ENCODE assay signal across 16 cellular contexts in the genomic region with DNA sequence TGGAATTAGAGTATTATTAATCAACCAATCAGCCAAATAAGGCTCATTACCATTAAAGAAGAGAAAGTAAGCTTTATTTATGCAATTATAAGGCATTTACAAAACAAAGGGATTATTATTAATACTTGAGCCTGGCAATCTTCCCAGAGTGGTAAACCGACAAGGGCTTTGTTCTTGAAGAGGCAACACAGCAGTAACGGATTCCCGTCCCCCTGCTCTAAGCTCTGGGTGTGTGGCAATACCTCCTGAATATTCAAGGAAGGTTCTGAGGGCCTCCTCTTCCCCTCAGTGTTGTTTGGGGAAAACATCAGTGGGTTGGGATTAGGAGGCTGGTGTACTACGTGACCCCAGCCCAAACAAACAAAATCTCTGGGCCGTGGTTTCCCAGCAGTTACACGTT.
"Had no signal": no experiment of that assay in that cellular context is flagged by ENCODE, and none has a peak within 500 bp of the region (broad histone marks: within the 10 kb centered on the region; RNA-seq: fewer than 3 reads in every experiment).

No MANE protein-coding gene starts in this region.

- H3K4me1 Mint-ChIP-seq: stimulated activated memory B cell treated with anti-CD40 and anti-IgM and Interleukin-4, amounts not matched to agents 10 μg/mL and 1 μg/mL and 100 μg/mL, for 72 hours had no signal

- H3K36me3 Mint-ChIP-seq: natural killer cell treated with Interleukin-12 subunit alpha and Interleukin-12 subunit beta and Interleukin-15 and Interleukin-18, amount 100 ng/mL, for 72 hours; stimulated activated memory B cell treated with anti-CD40 and anti-IgM and Interleukin-4, amounts not matched to agents 10 μg/mL and 1 μg/mL and 100 μg/mL, for 72 hours had no signal

- H3K4me3 Mint-ChIP-seq: activated naive CD4-positive, alpha-beta T cell treated with anti-CD3 and anti-CD28 coated beads for 36 hours; natural killer cell treated with Interleukin-12 subunit alpha and Interleukin-12 subunit beta and Interleukin-15 and Interleukin-18, amount 100 ng/mL, for 72 hours; stimulated activated memory B cell treated with anti-CD40 and anti-IgM and Interleukin-4, amounts not matched to agents 10 μg/mL and 1 μg/mL and 100 μg/mL, for 72 hours had no signal

- H3K9me3 Mint-ChIP-seq: activated naive CD4-positive, alpha-beta T cell treated with anti-CD3 and anti-CD28 coated beads for 36 hours; activated T-helper 2 cell treated with anti-CD3 and anti-CD28 coated beads, Interferon-gamma antibody, Interleukin-2, Interleukin-4, amounts not matched to agents 10 μg/mL and 5 μg/mL and 100 μg/mL, durations not matched to agents 14 hours and 24 hours and 36 hours had no signal

- ATAC-seq: left lung; natural killer cell treated with Interleukin-12 subunit alpha and Interleukin-12 subunit beta and Interleukin-15 and Interleukin-18, amount 100 ng/mL, for 72 hours; right lobe of liver; stimulated activated memory B cell treated with anti-CD40 and anti-IgM and Interleukin-4, amounts not matched to agents 10 μg/mL and 1 μg/mL and 100 μg/mL, for 72 hours had no signal

- H3K79me2 ChIP-seq: hepatocyte had no signal

- H3K4me3 ChIP-seq: hepatocyte, left lung, prostate gland, right lobe of liver had no signal

- H3K36me3 ChIP-seq: left lung, prostate gland, right lobe of liver, WERI-Rb-1 had no signal

- H3K27me3 ChIP-seq: hepatocyte, left lung, right lobe of liver had no signal

- H3K4me1 ChIP-seq: left lung, prostate gland, right lobe of liver had no signal

- H3K27ac ChIP-seq: hepatocyte, left lung, prostate gland, right lobe of liver, WERI-Rb-1 had no signal

- H3K27me3 Mint-ChIP-seq: natural killer cell treated with Interleukin-12 subunit alpha and Interleukin-12 subunit beta and Interleukin-15 and Interleukin-18, amount 100 ng/mL, for 72 hours; stimulated activated memory B cell treated with anti-CD40 and anti-IgM and Interleukin-4, amounts not matched to agents 10 μg/mL and 1 μg/mL and 100 μg/mL, for 72 hours had no signal

- H3K4me2 ChIP-seq: hepatocyte had no signal

- DNase-seq: activated CD4-positive, alpha-beta T cell treated with anti-CD3 and anti-CD28 coated beads, Interleukin-2, amount 50 U/mL, for 48 hours; activated naive CD4-positive, alpha-beta T cell treated with anti-CD3 and anti-CD28 coated beads for 36 hours; caudate nucleus; left lung; mammary epithelial cell; right lobe of liver; stimulated activated CD4-positive, alpha-beta T cell treated with anti-CD3 and anti-CD28 coated beads, Interleukin-1b, Interleukin-23, amount 100 ng/mL, for 48 hours; WERI-Rb-1 had no signal

- FAIRE-seq: astrocyte, colon, keratinocyte had no signal

- H3K27ac Mint-ChIP-seq: activated naive CD4-positive, alpha-beta T cell treated with anti-CD3 and anti-CD28 coated beads for 36 hours; activated T-helper 2 cell treated with anti-CD3 and anti-CD28 coated beads, Interferon-gamma antibody, Interleukin-2, Interleukin-4, amounts not matched to agents 10 μg/mL and 5 μg/mL and 100 μg/mL, durations not matched to agents 14 hours and 24 hours and 36 hours; natural killer cell treated with Interleukin-12 subunit alpha and Interleukin-12 subunit beta and Interleukin-15 and Interleukin-18, amount 100 ng/mL, for 72 hours; stimulated activated memory B cell treated with anti-CD40 and anti-IgM and Interleukin-4, amounts not matched to agents 10 μg/mL and 1 μg/mL and 100 μg/mL, for 72 hours had no signal

- H2AFZ ChIP-seq: hepatocyte had no signal
